In the genomic region with DNA sequence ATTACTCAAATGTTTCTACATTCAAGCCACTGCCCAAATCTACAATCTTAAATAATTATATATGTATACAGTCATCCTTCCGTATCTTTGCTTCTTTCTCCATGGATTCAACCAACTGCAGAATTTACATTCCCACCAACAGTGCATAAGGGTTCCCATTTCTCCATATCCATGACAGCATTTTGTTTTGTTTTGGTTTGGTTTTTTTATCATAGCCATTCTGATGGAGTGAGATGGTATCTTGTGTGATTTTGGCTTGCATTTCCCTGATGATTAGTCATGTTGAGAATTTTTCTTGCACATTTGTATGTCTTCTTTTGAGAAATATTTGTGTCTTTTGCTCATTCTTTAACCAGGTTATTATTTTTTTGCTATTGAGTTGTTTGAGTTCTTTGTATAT, we compare ENCODE assay signal across 19 cellular contexts.
DNase-seq lines count a peak whose midpoint lies in the region; ATAC-seq and TF ChIP-seq lines count a peak whose summit lies in the region.
"Had no signal": no experiment of that assay in that cellular context is flagged by ENCODE, and none has a peak within 500 bp of the region (broad histone marks: within the 10 kb centered on the region; RNA-seq: fewer than 3 reads in every experiment).

No MANE protein-coding gene starts in this region.

- no peak overlapping the region for H2AFZ ChIP-seq in osteoblast (ENCODE audit: low read length)
- H2AFZ ChIP-seq: GM23338 had no signal

- H3K4me2 ChIP-seq in osteoblast (ENCODE audit: insufficient read depth, low read length): no peak overlapping the region
- H3K4me2 ChIP-seq: GM23338 had no signal

- no peaks in the 10 kb centered on the region for H3K27me3 ChIP-seq in osteoblast (ENCODE audit: insufficient read depth, low read length)
- H3K27me3 ChIP-seq: BE2C had no signal

- H3K79me2 ChIP-seq in osteoblast (ENCODE audit: insufficient read depth, low read length): no peaks in the 10 kb centered on the region

- TF ChIP-seq CTCF in AG10803 (conservative IDR thresholded peaks at IDR 0.05; ENCODE audit: low read length) (no peak), osteoblast (IDR thresholded peaks at IDR 0.05; ENCODE audit: extremely low read depth, low read depth, low read length) (no peak)

- H3K36me3 ChIP-seq in osteoblast (ENCODE audit: insufficient read depth, low read length): no peaks in the 10 kb centered on the region
- H3K36me3 ChIP-seq: BE2C had no signal

- H3K4me3 ChIP-seq in AG10803 (ENCODE audit: low read length) (no peak overlapping the region), osteoblast (ENCODE audit: insufficient read depth, low read length) (no peak overlapping the region)
- H3K4me3 ChIP-seq: GM12878, GM23338, K562 had no signal

- H3K27ac ChIP-seq in osteoblast (ENCODE audit: low read depth, low read length): no peak overlapping the region
- H3K27ac ChIP-seq: C4-2B, HL-60 had no signal

- ATAC-seq in HG03571 (IDR thresholded peaks at IDR 0.05; ENCODE audit: unreplicated experiment) (no peak), HG02588 (IDR thresholded peaks at IDR 0.05; ENCODE audit: unreplicated experiment) (no peak)
- ATAC-seq: GM12878, GM23338, K562 had no signal

- peaks cover 14% of the 10 kb centered on the region for H3K4me1 ChIP-seq in osteoblast (ENCODE audit: insufficient read depth, low read length)
- H3K4me1 ChIP-seq: BE2C had no signal

- no peaks in the 10 kb centered on the region for H3K9me3 ChIP-seq in osteoblast (ENCODE audit: low read depth, low read length)
- H3K9me3 ChIP-seq: BE2C had no signal

- DNase-seq in AG10803 (ENCODE audit: low read depth) (peak; percentile 73), LHCN-M2 (ENCODE audit: low read depth) (peak; percentile 66), astrocyte of the hippocampus (ENCODE audit: low read depth, low spot score) (peak; percentile 7), osteoblast (ENCODE audit: insufficient read length, low spot score, missing footprints) (peak; percentile 60), cortex of kidney (lab: John Stamatoyannopoulos, UW) (no peak), NCI-H748 treated with DMSO at 0.1 percent for 48 hours (lab: John Stamatoyannopoulos, UW) (no peak)
- DNase-seq: 8988T; BE2C; CD4-positive, alpha-beta memory T cell; DND-41; GF-D8; H7 had no signal

- no peaks in the 10 kb centered on the region for H4K20me1 ChIP-seq in osteoblast (ENCODE audit: insufficient read depth, low read length)

Comparison
In these comparisons a context has a peak if more than half of its experiments do, and no peak if none do; other contexts are left out.
1. DNase-seq: peak in AG10803 (single experiment), LHCN-M2 (single experiment), astrocyte of the hippocampus (single experiment) and osteoblast (single experiment); none in cortex of kidney (single experiment) and NCI-H748 treated with DMSO at 0.1 percent for 48 hours (single experiment).